Comparison of ENCODE assay signal across 14 cellular contexts in the genomic region with DNA sequence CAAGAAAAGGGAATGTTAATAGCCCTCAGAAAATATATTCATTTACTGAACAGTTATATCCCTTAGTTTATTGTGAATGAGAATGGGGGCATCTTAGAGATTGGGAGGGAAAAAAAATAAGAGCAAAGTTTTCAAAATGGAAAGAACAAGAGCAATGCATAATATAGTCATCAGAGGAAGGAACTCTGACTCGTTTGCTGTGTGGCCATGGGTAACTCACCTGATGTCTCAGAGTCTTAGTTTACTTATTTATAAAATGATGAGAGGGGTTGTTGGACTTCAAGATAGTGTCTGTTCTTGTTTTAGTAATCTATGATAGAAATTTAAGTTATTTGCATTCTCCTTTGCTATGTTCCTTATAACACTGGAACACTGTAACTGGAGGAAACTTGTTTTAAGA.
A peak's percentile ranks its signal among the peaks of the same experiment; 100 is the strongest.
DNase-seq lines count a peak whose midpoint lies in the region; ATAC-seq, FAIRE-seq and TF ChIP-seq lines count a peak whose summit lies in the region.
"Had no signal": no experiment of that assay in that cellular context is flagged by ENCODE, and none has a peak within 500 bp of the region (broad histone marks: within the 10 kb centered on the region; RNA-seq: fewer than 3 reads in every experiment).

No MANE protein-coding gene starts in this region.

- CTCF ChIA-PET in HepG2 (lab: Yijun Ruan, JAX; ENCODE audit: low intra/inter-chr PET ratio, low total read pairs) (interaction anchor here (1.5 to 3.4 kb wide), 2 partner anchors 43 to 143 kb away, joined by 4 to 24 read pairs; no protein-coding TSS in a partner anchor), HEK293 (lab: Yijun Ruan, JAX) (interaction anchor here (0.5 to 3.9 kb wide), 15 partner anchors 9 to 560 kb away, joined by 3 to 22 read pairs (median 4); no protein-coding TSS in a partner anchor)

- no peak for TF ChIP-seq POLR2A in HepG2 (IDR thresholded peaks at IDR 0.05; ENCODE audit: insufficient read depth in 1 of 2, low read depth in 2 of 2, low read length in 2 of 2)
- no peak for TF ChIP-seq POLR2A in right lobe of liver (IDR thresholded peaks at IDR 0.05)

- H3K36me3 ChIP-seq in HepG2 (replicated peaks in 1 of 2; ENCODE audit: control insufficient read depth in 1 of 2, insufficient read depth in 2 of 2, low read length in 2 of 2) (peaks cover 1 to 53% of the 10 kb centered on the region in 2 experiments; a peak in 4 of 5 replicates), right lobe of liver (no peaks in the 10 kb centered on the region), HEK293 (ENCODE audit: control insufficient read depth in 2 of 2, insufficient read depth in 1 of 2, low read length in 2 of 2) (no peaks in the 10 kb centered on the region), keratinocyte (ENCODE audit: control insufficient read depth in 2 of 2, extremely low read depth in 1 of 2, insufficient read depth in 2 of 2, low read length in 2 of 2) (no peaks in the 10 kb centered on the region)
- H3K36me3 ChIP-seq: BE2C, HAP-1, SJSA1 had no signal

- no peak overlapping the region for H3K4me2 ChIP-seq in HepG2 (ENCODE audit: low read depth, low read length)
- peak overlapping the region; percentile 55 for H3K4me2 ChIP-seq in keratinocyte (ENCODE audit: control insufficient read depth, extremely low read depth, insufficient read depth, low read depth, low read length)

- H3K4me1 ChIP-seq in HepG2 (ENCODE audit: insufficient read depth, low read length) (peaks cover 99% of the 10 kb centered on the region), right lobe of liver (peaks cover 0 to 26% (median 3%) of the 10 kb centered on the region in 4 donors), HEK293 (ENCODE audit: control insufficient read depth, insufficient read depth, low read length) (peaks cover 16% of the 10 kb centered on the region), keratinocyte (ENCODE audit: control insufficient read depth, extremely low read depth, insufficient read depth, low read length) (peaks cover 7% of the 10 kb centered on the region)

- in situ Hi-C loops in HepG2 (cut with HindIII; ENCODE audit: extremely low pct_ligation_motif_present, low pct_unique_long_range_greater_than_20kb): loop anchor here (5.0 kb wide), 1 partner anchor 143 kb away; no protein-coding TSS in a partner anchor

- H4K20me1 ChIP-seq in HepG2 (ENCODE audit: insufficient read depth, low read length) (peaks cover 100% of the 10 kb centered on the region), keratinocyte (ENCODE audit: control insufficient read depth, extremely low read depth, insufficient read depth, low read length) (no peaks in the 10 kb centered on the region)

- peaks cover 100% of the 10 kb centered on the region for H3K79me2 ChIP-seq in HepG2 (ENCODE audit: insufficient read depth, low read length)
- peaks cover 2% of the 10 kb centered on the region for H3K79me2 ChIP-seq in keratinocyte (ENCODE audit: control insufficient read depth, insufficient read depth, low read length)

- H3K27ac ChIP-seq in HepG2 (ENCODE audit: extremely low read length, insufficient read depth, low read length) (no peak overlapping the region), right lobe of liver (no peak overlapping the region), HEK293 (ENCODE audit: extremely low read depth, low read depth, low read length) (no peak overlapping the region), keratinocyte (ENCODE audit: control insufficient read depth, insufficient read depth, low read length) (no peak overlapping the region)
- H3K27ac ChIP-seq: SJSA1 had no signal

- H2AFZ ChIP-seq in HepG2 (ENCODE audit: low read length) (no peak overlapping the region), keratinocyte (ENCODE audit: control insufficient read depth, low read length) (no peak overlapping the region)

- POLR2A ChIA-PET in HepG2 (lab: Yijun Ruan, JAX): interaction anchor here (0.6 to 1.9 kb wide), 3 partner anchors 10 to 124 kb away, joined by 3 to 6 read pairs (median 3); no protein-coding TSS in a partner anchor
- POLR2A ChIA-PET in HEK293 (lab: Yijun Ruan, JAX): interaction anchor here (0.6 kb wide), 1 partner anchor 124 kb away, joined by 5 read pairs; no protein-coding TSS in a partner anchor

- no peak for TF ChIP-seq EP300 in HepG2 (IDR thresholded peaks at IDR 0.05; ENCODE audit: low read depth in 2 of 2, low read length in 2 of 2)
- no peak for TF ChIP-seq EP300 in HepG2 (CRISPR knock-in tag; IDR thresholded peaks at IDR 0.05; ENCODE audit: borderline replicate concordance)

- 71% methylated on average over 1 of the region's 1 CpG for WGBS in HepG2 (ENCODE audit: low lambda C conversion rate)
- WGBS in right lobe of liver (ENCODE audit: insufficient coverage, low coverage, low lambda C conversion rate, missing lambda C conversion rate): 38% methylated on average over 1 of the region's 1 CpG

- H3K9me3 ChIP-seq in HepG2 (ENCODE audit: low read length) (no peaks in the 10 kb centered on the region), right lobe of liver (no peaks in the 10 kb centered on the region), HEK293 (ENCODE audit: control insufficient read depth, insufficient read depth, low read depth, low read length) (no peaks in the 10 kb centered on the region), keratinocyte (ENCODE audit: control insufficient read depth, low read depth, low read length) (no peaks in the 10 kb centered on the region)
- H3K9me3 ChIP-seq: BE2C, HAP-1, SJSA1 had no signal

- no peak for FAIRE-seq in HepG2 (lab: Jason Lieb, UNC)
- FAIRE-seq in keratinocyte (lab: Jason Lieb, UNC): no peak

- no peak overlapping the region for H3K4me3 ChIP-seq in HepG2 (replicated peaks in 1 of 3; ENCODE audit: insufficient read depth in 1 of 3, low read depth in 2 of 3, low read length in 3 of 3)
- no peak overlapping the region for H3K4me3 ChIP-seq in right lobe of liver
- no peak overlapping the region for H3K4me3 ChIP-seq in HEK293 (ENCODE audit: low read depth, low read length)
- H3K4me3 ChIP-seq in keratinocyte (ENCODE audit: control insufficient read depth in 2 of 3, extremely low read depth in 1 of 3, insufficient read depth in 2 of 3, low read depth in 1 of 3, low read length in 3 of 3): no peak overlapping the region
- H3K4me3 ChIP-seq: HAP-1, SJSA1 had no signal

- no peak for TF ChIP-seq RAD21 in HepG2 (CRISPR knock-in tag; IDR thresholded peaks at IDR 0.05)

- no peak for ATAC-seq in HepG2
- no peak for ATAC-seq in right lobe of liver

- DNase-seq in HepG2 (ENCODE audit: low spot score) (no peak), right lobe of liver (no peak), keratinocyte (ENCODE audit: low read depth, low spot score) (no peak), DMS153 (lab: John Stamatoyannopoulos, UW) (no peak), NCI-H1930 (lab: John Stamatoyannopoulos, UW) (no peak), NCI-H1694 (lab: John Stamatoyannopoulos, UW) (no peak)
- DNase-seq: BE2C, DMS53, NCI-H1436 treated with DMSO at 0.1 percent for 48 hours, NCI-H226, NCI-H526 had no signal

- H3K27me3 ChIP-seq in HepG2 (ENCODE audit: control insufficient read depth in 1 of 2, insufficient read depth in 2 of 2, low read length in 2 of 2) (no peaks in the 10 kb centered on the region), right lobe of liver (no peaks in the 10 kb centered on the region), keratinocyte (ENCODE audit: control insufficient read depth, extremely low read depth, insufficient read depth, low read length) (no peaks in the 10 kb centered on the region)
- H3K27me3 ChIP-seq: BE2C, SJSA1 had no signal

- dilution Hi-C loops in keratinocyte (cut with MboI; ENCODE audit: extremely low pct_ligation_motif_present, low sequenced_read_pairs): no loop called here

- no peaks in the 10 kb centered on the region for H3K9me1 ChIP-seq in keratinocyte (ENCODE audit: control insufficient read depth, extremely low read depth, insufficient read depth, low read length)

- no peak overlapping the region for H3K9ac ChIP-seq in HepG2 (ENCODE audit: insufficient read depth, low read depth, low read length)
- H3K9ac ChIP-seq in keratinocyte (ENCODE audit: control insufficient read depth, extremely low read depth, insufficient read depth, low read length): no peak overlapping the region

- no TSS peak for BruUV-seq in HepG2 (replicated peaks; lab: Mats Ljungman, UMichigan)

- intact Hi-C loops in HepG2 (cut with micrococcal nuclease; ENCODE audit: unreplicated experiment) (loop anchor here (5.0 kb wide), 3 partner anchors 38 to 373 kb away; no protein-coding TSS in a partner anchor), right lobe of liver (cut with DNase I) (no loop called here)

- TF ChIP-seq CTCF in HepG2 (CRISPR knock-in tag; IDR thresholded peaks at IDR 0.05) (no peak), right lobe of liver (IDR thresholded peaks at IDR 0.05) (no peak), HEK293 (tag by site-specific recombination; IDR thresholded peaks at IDR 0.05) (no peak), keratinocyte (optimal IDR thresholded peaks at IDR 0.05 in 1 of 3, IDR thresholded peaks at IDR 0.05 in 1 of 3, conservative IDR thresholded peaks at IDR 0.05 in 1 of 3; ENCODE audit: extremely low read depth in 1 of 3, insufficient read depth in 2 of 3, low read length in 3 of 3) (no peak)

TF ChIP-seq in HepG2, 621 proteins besides CTCF, POLR2A, EP300 and RAD21 (continues in another document):
- TF ChIP-seq, protein P1, sequence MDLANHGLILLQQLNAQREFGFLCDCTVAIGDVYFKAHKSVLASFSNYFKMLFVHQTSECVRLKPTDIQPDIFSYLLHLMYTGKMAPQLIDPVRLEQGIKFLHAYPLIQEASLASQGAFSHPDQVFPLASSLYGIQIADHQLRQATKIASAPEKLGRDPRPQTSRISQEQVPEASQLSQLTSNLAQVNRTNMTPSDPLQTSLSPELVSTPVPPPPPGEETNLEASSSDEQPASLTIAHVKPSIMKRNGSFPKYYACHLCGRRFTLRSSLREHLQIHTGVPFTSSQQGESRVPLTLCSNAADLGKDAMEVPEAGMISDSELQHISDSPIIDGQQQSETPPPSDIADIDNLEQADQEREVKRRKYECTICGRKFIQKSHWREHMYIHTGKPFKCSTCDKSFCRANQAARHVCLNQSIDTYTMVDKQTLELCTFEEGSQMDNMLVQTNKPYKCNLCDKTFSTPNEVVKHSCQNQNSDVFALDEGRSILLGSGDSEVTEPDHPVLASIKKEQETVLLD (CRISPR knock-in tag; IDR thresholded peaks at IDR 0.05; ENCODE audit: low read depth): no peak

TF ChIP-seq in HEK293, 187 proteins besides CTCF, POLR2A, EP300 and RAD21 (continues in another document):
- TF ChIP-seq, protein P2, sequence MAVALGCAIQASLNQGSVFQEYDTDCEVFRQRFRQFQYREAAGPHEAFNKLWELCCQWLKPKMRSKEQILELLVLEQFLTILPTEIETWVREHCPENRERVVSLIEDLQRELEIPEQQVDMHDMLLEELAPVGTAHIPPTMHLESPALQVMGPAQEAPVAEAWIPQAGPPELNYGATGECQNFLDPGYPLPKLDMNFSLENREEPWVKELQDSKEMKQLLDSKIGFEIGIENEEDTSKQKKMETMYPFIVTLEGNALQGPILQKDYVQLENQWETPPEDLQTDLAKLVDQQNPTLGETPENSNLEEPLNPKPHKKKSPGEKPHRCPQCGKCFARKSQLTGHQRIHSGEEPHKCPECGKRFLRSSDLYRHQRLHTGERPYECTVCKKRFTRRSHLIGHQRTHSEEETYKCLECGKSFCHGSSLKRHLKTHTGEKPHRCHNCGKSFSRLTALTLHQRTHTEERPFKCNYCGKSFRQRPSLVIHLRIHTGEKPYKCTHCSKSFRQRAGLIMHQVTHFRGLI (tag by site-specific recombination; IDR thresholded peaks at IDR 0.05): no peak
- 0 out of 2 replicates have a peak, but pooled peaks have one; percentile 24 for TF ChIP-seq ZNF664 (tag by site-specific recombination; IDR thresholded peaks at IDR 0.05)
